1 cellular context compared by ENCODE assay signal in the genomic region with DNA sequence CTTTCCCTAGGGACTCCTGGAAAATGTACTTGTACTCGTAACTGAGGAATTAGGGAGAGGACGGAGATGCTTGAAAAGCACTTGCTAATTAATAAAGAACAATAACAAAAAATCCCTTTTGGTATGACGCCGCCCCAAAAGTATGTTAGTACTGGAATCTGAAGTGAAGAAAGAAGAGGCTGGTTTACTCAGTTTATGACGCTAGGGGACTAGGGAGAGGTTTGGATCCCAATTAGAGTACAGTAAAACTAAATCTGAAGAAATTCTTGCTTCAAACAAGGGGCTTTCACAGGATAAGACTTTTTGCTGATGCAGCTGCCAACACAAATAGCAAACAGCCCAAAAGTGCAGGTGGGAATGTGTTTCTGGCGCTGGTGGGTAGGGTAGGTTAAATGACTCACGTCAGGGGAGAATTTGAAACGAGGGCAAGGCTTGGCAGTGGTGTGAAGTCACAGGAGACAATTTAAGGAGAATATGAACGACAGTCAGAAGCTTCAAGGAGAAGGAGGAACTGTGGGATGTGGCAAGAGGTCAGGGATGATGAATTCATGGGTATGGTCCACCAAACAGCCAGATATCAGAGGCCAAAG.
TF ChIP-seq lines count a peak whose summit lies in the region.

No MANE protein-coding gene starts in this region.

TF ChIP-seq in SK-N-SH, 30 proteins besides CTCF, POLR2A, EP300 and RAD21 (continued from another document):
- TF ChIP-seq TAF1 (IDR thresholded peaks at IDR 0.05; ENCODE audit: borderline replicate concordance, low read depth, low read length) (no peak), JUND (IDR thresholded peaks at IDR 0.05) (no peak), YY1 (IDR thresholded peaks at IDR 0.05; ENCODE audit: low read depth) (no peak), EZH2phosphoT487 (IDR thresholded peaks at IDR 0.05; ENCODE audit: borderline replicate concordance, low read depth) (no peak), NRF1 (IDR thresholded peaks at IDR 0.05; ENCODE audit: low read depth, low read length) (no peak), RFX5 (IDR thresholded peaks at IDR 0.05; ENCODE audit: low read length) (no peak), CHD2 (IDR thresholded peaks at IDR 0.05; ENCODE audit: low read length, partially characterized antibody) (no peak), TEAD4 (IDR thresholded peaks at IDR 0.05; ENCODE audit: borderline replicate concordance, insufficient read depth) (no peak), RCOR1 (IDR thresholded peaks at IDR 0.05; ENCODE audit: low read length) (no peak)
- TF ChIP-seq, protein P1, sequence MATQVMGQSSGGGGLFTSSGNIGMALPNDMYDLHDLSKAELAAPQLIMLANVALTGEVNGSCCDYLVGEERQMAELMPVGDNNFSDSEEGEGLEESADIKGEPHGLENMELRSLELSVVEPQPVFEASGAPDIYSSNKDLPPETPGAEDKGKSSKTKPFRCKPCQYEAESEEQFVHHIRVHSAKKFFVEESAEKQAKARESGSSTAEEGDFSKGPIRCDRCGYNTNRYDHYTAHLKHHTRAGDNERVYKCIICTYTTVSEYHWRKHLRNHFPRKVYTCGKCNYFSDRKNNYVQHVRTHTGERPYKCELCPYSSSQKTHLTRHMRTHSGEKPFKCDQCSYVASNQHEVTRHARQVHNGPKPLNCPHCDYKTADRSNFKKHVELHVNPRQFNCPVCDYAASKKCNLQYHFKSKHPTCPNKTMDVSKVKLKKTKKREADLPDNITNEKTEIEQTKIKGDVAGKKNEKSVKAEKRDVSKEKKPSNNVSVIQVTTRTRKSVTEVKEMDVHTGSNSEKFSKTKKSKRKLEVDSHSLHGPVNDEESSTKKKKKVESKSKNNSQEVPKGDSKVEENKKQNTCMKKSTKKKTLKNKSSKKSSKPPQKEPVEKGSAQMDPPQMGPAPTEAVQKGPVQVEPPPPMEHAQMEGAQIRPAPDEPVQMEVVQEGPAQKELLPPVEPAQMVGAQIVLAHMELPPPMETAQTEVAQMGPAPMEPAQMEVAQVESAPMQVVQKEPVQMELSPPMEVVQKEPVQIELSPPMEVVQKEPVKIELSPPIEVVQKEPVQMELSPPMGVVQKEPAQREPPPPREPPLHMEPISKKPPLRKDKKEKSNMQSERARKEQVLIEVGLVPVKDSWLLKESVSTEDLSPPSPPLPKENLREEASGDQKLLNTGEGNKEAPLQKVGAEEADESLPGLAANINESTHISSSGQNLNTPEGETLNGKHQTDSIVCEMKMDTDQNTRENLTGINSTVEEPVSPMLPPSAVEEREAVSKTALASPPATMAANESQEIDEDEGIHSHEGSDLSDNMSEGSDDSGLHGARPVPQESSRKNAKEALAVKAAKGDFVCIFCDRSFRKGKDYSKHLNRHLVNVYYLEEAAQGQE (IDR thresholded peaks at IDR 0.05; ENCODE audit: low read depth, low read length): no peak
- TF ChIP-seq, protein P2, sequence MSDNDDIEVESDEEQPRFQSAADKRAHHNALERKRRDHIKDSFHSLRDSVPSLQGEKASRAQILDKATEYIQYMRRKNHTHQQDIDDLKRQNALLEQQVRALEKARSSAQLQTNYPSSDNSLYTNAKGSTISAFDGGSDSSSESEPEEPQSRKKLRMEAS (IDR thresholded peaks at IDR 0.05; ENCODE audit: low read depth): no peak
